1 cellular context compared by ENCODE assay signal in genomic region chr10:63064706-63065105, GRCh38.
TF ChIP-seq lines count a peak whose summit lies in the region.

No MANE protein-coding gene starts in this region.

TF ChIP-seq in GM23338, 12 proteins besides CTCF, POLR2A, EP300 and RAD21 (continued from another document):
- TF ChIP-seq, protein P1, sequence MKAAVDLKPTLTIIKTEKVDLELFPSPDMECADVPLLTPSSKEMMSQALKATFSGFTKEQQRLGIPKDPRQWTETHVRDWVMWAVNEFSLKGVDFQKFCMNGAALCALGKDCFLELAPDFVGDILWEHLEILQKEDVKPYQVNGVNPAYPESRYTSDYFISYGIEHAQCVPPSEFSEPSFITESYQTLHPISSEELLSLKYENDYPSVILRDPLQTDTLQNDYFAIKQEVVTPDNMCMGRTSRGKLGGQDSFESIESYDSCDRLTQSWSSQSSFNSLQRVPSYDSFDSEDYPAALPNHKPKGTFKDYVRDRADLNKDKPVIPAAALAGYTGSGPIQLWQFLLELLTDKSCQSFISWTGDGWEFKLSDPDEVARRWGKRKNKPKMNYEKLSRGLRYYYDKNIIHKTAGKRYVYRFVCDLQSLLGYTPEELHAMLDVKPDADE (IDR thresholded peaks at IDR 0.05) = no peak
TF ChIP-seq in GM23338: peak in this region for 0.
